In the genomic region with DNA sequence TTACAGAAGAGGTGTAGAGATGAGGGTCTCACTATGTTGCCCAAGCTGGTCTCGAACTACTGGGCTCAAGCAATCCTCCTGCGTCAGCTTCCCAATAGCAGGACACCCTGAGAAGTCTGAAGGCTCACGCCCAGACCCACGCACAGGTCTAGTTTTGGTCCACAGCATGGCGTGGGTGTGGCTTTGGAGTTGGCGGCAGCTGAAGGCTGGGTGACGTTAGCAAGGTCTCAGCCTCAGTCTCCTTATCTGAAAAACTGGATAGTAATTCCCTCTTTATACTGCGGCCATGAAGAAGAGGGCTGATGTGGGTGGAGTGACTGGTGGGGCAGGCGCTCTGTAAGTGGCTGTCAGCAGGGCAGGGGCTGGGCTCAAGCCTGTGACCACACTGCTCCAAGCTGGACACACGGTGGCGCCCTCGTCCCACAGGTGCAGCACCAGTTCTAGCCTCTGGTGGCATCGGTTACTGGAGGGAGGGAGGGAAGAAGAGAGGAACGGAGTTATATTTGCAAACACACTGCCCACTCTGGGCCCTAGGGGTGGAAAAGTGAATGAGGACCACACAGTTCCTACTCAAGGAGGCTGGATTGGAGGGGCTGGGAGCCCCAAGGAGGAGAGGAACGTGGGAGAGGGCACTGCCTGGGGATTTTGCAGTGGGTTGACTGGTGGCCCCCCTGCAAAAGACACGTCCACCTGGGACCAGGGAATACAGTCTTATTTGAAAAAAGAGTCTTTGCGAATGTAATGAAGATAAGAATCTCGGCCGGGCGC, we compare ENCODE assay signal across 8 cellular contexts. TPM values are rescaled to one million over a fixed set of nuclear protein-coding genes. Genes with fewer than 3 reads are reported as not detected.
A peak's percentile ranks its signal among the peaks of the same experiment; 100 is the strongest.
DNase-seq lines count a peak whose midpoint lies in the region; ATAC-seq and TF ChIP-seq lines count a peak whose summit lies in the region.

No MANE protein-coding gene starts in this region.

- peak overlapping the region in 1 of 3 donors; percentile 63 for H3K4me3 Mint-ChIP-seq in T-cell

- ATAC-seq in HG02588 (IDR thresholded peaks at IDR 0.05; ENCODE audit: unreplicated experiment) (peak; percentile 81), T-cell (replicated peaks in 1 of 4) (peak; percentile 99 to 100 (median 100)), heart left ventricle (peak; percentile 97 to 100 (median 99))

- no peaks in the 10 kb centered on the region for H3K36me3 Mint-ChIP-seq in T-cell

- H3K9me3 ChIP-seq in heart left ventricle (no peaks in the 10 kb centered on the region), vagina (no peaks in the 10 kb centered on the region)

- WGBS in heart left ventricle, 4 donors = 25 to 28% (median 26%) methylated on average over 19 to 20 of the region's 20 CpGs

- H3K4me1 Mint-ChIP-seq in T-cell = peaks cover 16 to 39% (median 30%) of the 10 kb centered on the region in 3 donors

- POLR2A ChIA-PET in T-cell (lab: Charles Lee) = no interaction called here

- intact Hi-C loops in heart left ventricle (cut with DNase I) (loop anchor here in 8 of 10 donors (1.0 to 5.0 kb wide), 5 partner anchors 29 to 56 kb away; no protein-coding TSS in a partner anchor), vagina (cut with DNase I) (no loop called here)

- TF ChIP-seq POLR2A in heart left ventricle (IDR thresholded peaks at IDR 0.05) = no peak
- TF ChIP-seq POLR2A in vagina (IDR thresholded peaks at IDR 0.05) = no peak

- DNase-seq in GM04504 (ENCODE audit: low read depth) (peak; percentile 75), NCI-H1417 treated with DMSO at 0.1 percent for 48 hours (lab: John Stamatoyannopoulos, UW) (peak; percentile 25), T-cell (peak; percentile 75 to 91 (median 84)), heart left ventricle (peak; percentile 93 to 96 (median 95)), pulmonary artery endothelial cell (ENCODE audit: low read depth, low spot score) (peak; percentile 83), vagina (ENCODE audit: extremely low spot score in 2 of 2) (peak in 1 of 2 donors; percentile 95)
- peak; percentile 89 for DNase-seq in activated naive CD8-positive, alpha-beta T cell treated with anti-CD3 and anti-CD28 coated beads, Interleukin-2, amount 50 U/mL, for 16 hours (ENCODE audit: low read depth, low spot score)

- TF ChIP-seq CTCF in heart left ventricle (IDR thresholded peaks at IDR 0.05) = peak; percentile 91 to 98 (median 94)
- peak; percentile 89 to 100 (median 98) for TF ChIP-seq CTCF in vagina (IDR thresholded peaks at IDR 0.05)

- CTCF ChIA-PET in T-cell (lab: Charles Lee) = interaction anchor here (0.6 to 5.3 kb wide), 7 partner anchors 21 to 54 kb away, joined by 3 to 59 read pairs (median 7); a partner anchor contains a TSS

- H3K9me3 Mint-ChIP-seq in T-cell = no peaks in the 10 kb centered on the region

- H3K4me1 ChIP-seq in heart left ventricle (peaks cover 0 to 28% (median 4%) of the 10 kb centered on the region in 12 donors), vagina (peaks cover 21% of the 10 kb centered on the region)

- H3K27me3 ChIP-seq in heart left ventricle (no peaks in the 10 kb centered on the region), vagina (no peaks in the 10 kb centered on the region)

- H3K27me3 Mint-ChIP-seq in T-cell = peaks cover 14 to 25% of the 10 kb centered on the region in 2 donors

- H3K36me3 ChIP-seq in heart left ventricle = no peaks in the 10 kb centered on the region
- no peaks in the 10 kb centered on the region for H3K36me3 ChIP-seq in vagina

- H3K4me3 ChIP-seq in heart left ventricle (peak overlapping the region in 1 of 12 donors; percentile 15), vagina (no peak overlapping the region)

- H3K27ac ChIP-seq in heart left ventricle (peak overlapping the region in 3 of 12 donors; percentile 10 to 48 (median 47)), vagina (no peak overlapping the region)

- peak overlapping the region in 1 of 2 donors; percentile 69 for H3K27ac Mint-ChIP-seq in T-cell

RNA-seq across cellular contexts. Expression of a gene that starts 19.6 kb away (rescaled TPM):
- total RNA-seq in T-cell (under 1 TPM in 4 of 5 donors, not detected in 1; 0.44 to 0.79 (median 0.52) TPM), heart left ventricle (10 to 100 TPM in 3 of 9 donors, 1 to 10 TPM in 6; 5.2 to 12.6 (median 8.1) TPM), pulmonary artery endothelial cell (26.9 and 39.7 TPM in 2 replicates), vagina (11.0 TPM)
- 10 to 100 TPM in 1 of 2 donors, 1 to 10 TPM in 1; 7.8 to 13.9 TPM for polyA plus RNA-seq in heart left ventricle

RNA-seq across cellular contexts. Expression of a gene that starts 21.5 kb away (rescaled TPM):
- under 1 TPM in 3 of 5 donors, not detected in 2; 0.47 to 0.73 (median 0.62) TPM for total RNA-seq in T-cell
- 10 to 100 TPM; 11.9 to 34.9 (median 23.8) TPM for total RNA-seq in heart left ventricle
- 10 to 100 TPM; 10.4 to 17.7 TPM for polyA plus RNA-seq in heart left ventricle
- 19.5 and 27.5 TPM in 2 replicates for total RNA-seq in pulmonary artery endothelial cell
- total RNA-seq in vagina = 46.2 TPM

RNA-seq across cellular contexts. Expression of a gene that starts 41.1 kb away (rescaled TPM):
- total RNA-seq in T-cell (1 to 10 TPM in 1 of 5 donors, under 1 TPM in 1, not detected in 3; 0.63 to 1.4 TPM), heart left ventricle (10 to 100 TPM in 1 of 9 donors, 1 to 10 TPM in 1, not detected in 7; 5.3 to 10.3 TPM), pulmonary artery endothelial cell (not detected in 2 replicates), vagina (not detected)
- under 1 TPM in 1 of 2 donors, not detected in 1; 0.17 TPM for polyA plus RNA-seq in heart left ventricle

RNA-seq across cellular contexts. Expression of a gene that starts 52.6 kb away (rescaled TPM):
- total RNA-seq in T-cell (100 to 1,000 TPM; 153 to 296 (median 268) TPM), heart left ventricle (10 to 100 TPM in 4 of 9 donors, 1 to 10 TPM in 5; 5.8 to 25.6 (median 9.6) TPM), pulmonary artery endothelial cell (119 and 148 TPM in 2 replicates), vagina (15.2 TPM)
- 10 to 100 TPM in 1 of 2 donors, 1 to 10 TPM in 1; 7.1 to 16.3 TPM for polyA plus RNA-seq in heart left ventricle

Comparison
In these comparisons a context has a peak if more than half of its experiments do, and no peak if none do; other contexts are left out.
1. RNA of a gene that starts 21.5 kb away (total RNA-seq): 46.2 TPM in vagina (single experiment), 11.9 to 34.9 TPM in heart left ventricle and 19.5 to 27.5 TPM in pulmonary artery endothelial cell; 0.47 to 0.73 TPM in T-cell; every median in the first group is over 4 times any median in the second.
2. Peak in every context shown above with its lines, with median percentiles within 50 percentile points of each other: ATAC-seq.